In the genomic region with DNA sequence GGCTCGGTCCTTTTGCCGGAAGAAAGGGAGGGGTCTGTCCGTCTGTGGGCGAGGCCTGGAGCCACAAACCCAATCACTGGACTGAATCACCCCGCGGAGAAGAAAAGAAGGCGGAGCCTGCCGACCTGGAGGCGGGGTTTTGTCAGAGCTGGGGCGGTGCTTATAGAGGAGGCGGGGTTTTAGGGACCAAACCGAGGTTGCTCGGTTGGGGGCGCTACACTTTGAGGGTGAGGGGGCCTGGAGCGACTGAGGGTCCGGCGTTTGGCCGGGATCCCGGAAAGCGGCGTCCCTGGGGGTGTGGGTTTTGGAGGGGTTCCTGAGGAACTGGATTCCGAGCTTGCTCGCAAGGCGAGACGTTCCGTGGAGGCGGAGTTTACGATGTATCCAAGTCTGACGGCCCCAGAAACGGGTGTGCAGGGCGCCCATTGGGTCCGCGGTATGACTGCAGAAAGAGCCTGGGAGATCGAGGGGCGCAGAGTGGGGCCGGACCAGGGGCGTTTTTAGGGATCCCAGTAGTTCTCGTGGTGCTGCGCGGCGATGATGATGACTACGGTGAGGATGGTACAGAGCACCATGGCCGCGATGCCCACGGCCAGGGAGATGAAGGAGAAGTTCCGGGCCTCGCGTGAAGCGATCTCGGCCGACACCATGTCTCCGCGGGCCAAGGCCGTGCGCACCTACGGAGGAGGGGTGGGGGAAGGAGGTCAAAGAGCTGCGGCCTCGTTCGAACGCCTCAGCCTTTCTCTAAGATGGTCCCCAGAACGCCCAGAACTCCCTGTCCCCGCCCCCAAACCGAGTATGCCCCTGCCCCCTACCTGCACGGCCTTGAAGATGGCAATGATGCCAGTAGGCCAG, we compare ENCODE assay signal across 8 cellular contexts. TPM values are rescaled to one million over a fixed set of nuclear protein-coding genes. Genes with fewer than 3 reads are reported as not detected.
DNase-seq lines count a peak whose midpoint lies in the region; ATAC-seq and TF ChIP-seq lines count a peak whose summit lies in the region.

No MANE protein-coding gene starts in this region.

- H3K4me3 ChIP-seq in RWPE2 (ENCODE audit: severe bottlenecking), result peak overlapping the region; percentile 20
- H3K4me3 ChIP-seq in iPS-18c (ENCODE audit: insufficient read depth, low read depth, low read length), result peak overlapping the region; percentile 2; the same call in 1 of the 2 replicates

- no peaks in the 10 kb centered on the region for H3K9me3 ChIP-seq in RWPE2 (ENCODE audit: severe bottlenecking)
- no peaks in the 10 kb centered on the region for H3K9me3 ChIP-seq in iPS-18c (ENCODE audit: control insufficient read depth, insufficient read depth, low read length)

- H3K4me1 Mint-ChIP-seq in activated naive CD4-positive, alpha-beta T cell treated with anti-CD3 and anti-CD28 coated beads for 36 hours (ENCODE audit: low read depth), result peaks cover 45% of the 10 kb centered on the region

- peaks cover 8% of the 10 kb centered on the region for H3K27me3 Mint-ChIP-seq in activated naive CD4-positive, alpha-beta T cell treated with anti-CD3 and anti-CD28 coated beads for 36 hours (ENCODE audit: low read depth)

- peak overlapping the region; percentile 28 for H3K27ac Mint-ChIP-seq in activated naive CD4-positive, alpha-beta T cell treated with anti-CD3 and anti-CD28 coated beads for 36 hours

- H3K27ac ChIP-seq in RWPE2 (ENCODE audit: poor library complexity, severe bottlenecking), result no peak overlapping the region

- H3K9me3 Mint-ChIP-seq in activated naive CD4-positive, alpha-beta T cell treated with anti-CD3 and anti-CD28 coated beads for 36 hours, result no peaks in the 10 kb centered on the region

- no peaks in the 10 kb centered on the region for H3K36me3 Mint-ChIP-seq in activated naive CD4-positive, alpha-beta T cell treated with anti-CD3 and anti-CD28 coated beads for 36 hours (ENCODE audit: low read depth)

- ATAC-seq in RWPE2 (ENCODE audit: low read depth), result peak; percentile 71
- no peak for ATAC-seq in GM18867 (IDR thresholded peaks at IDR 0.05; ENCODE audit: unreplicated experiment)

- CTCF ChIA-PET in activated naive CD4-positive, alpha-beta T cell treated with anti-CD3 and anti-CD28 coated beads for 36 hours (lab: Charles Lee), result interaction anchor here (0.8 kb wide), 1 partner anchor 13 kb away, joined by 4 read pairs; no protein-coding TSS in a partner anchor

- DNase-seq in RWPE2 (ENCODE audit: low spot score), result no peak
- DNase-seq in activated naive CD4-positive, alpha-beta T cell treated with anti-CD3 and anti-CD28 coated beads for 36 hours, result peak; percentile 89
- DNase-seq in stimulated activated CD4-positive, alpha-beta T cell treated with anti-CD3 and anti-CD28 coated beads, Interleukin-2, amount 100 ng/mL, for 24 hours, result peak; percentile 71 to 76
- no peak for DNase-seq in HPDE6-E6E7 (ENCODE audit: extremely low spot score)
- DNase-seq in LoVo (ENCODE audit: low spot score), result no peak
- DNase-seq in NCI-H526 (lab: John Stamatoyannopoulos, UW), result no peak

- intact Hi-C loops in activated naive CD4-positive, alpha-beta T cell treated with anti-CD3 and anti-CD28 coated beads for 36 hours (cut with micrococcal nuclease), result loop anchor here (1.0 kb wide), 1 partner anchor 19 kb away; the partner anchor contains the start of gene FKBPL

- peak; percentile 49 for TF ChIP-seq CTCF in RWPE2 (IDR thresholded peaks at IDR 0.05; ENCODE audit: poor library complexity, severe bottlenecking)

- no peaks in the 10 kb centered on the region for H3K27me3 ChIP-seq in RWPE2 (ENCODE audit: insufficient read depth, poor library complexity, severe bottlenecking)

- H3K4me1 ChIP-seq in RWPE2 (ENCODE audit: insufficient read depth, poor library complexity, severe bottlenecking), result peaks cover 6% of the 10 kb centered on the region

- H3K36me3 ChIP-seq in RWPE2 (ENCODE audit: low read depth), result no peaks in the 10 kb centered on the region

- peak overlapping the region; percentile 76 for H3K4me3 Mint-ChIP-seq in activated naive CD4-positive, alpha-beta T cell treated with anti-CD3 and anti-CD28 coated beads for 36 hours

RNA-seq across cellular contexts. Expression of gene PRRT1, which starts 2.8 kb away (rescaled TPM):
- 1 to 10 TPM; 1.1 TPM for total RNA-seq in activated naive CD4-positive, alpha-beta T cell treated with anti-CD3 and anti-CD28 coated beads for 36 hours

RNA-seq across cellular contexts. Expression of gene PPT2, which starts 5.0 kb away (rescaled TPM):
- 10 to 100 TPM; 13.2 to 14.8 TPM for total RNA-seq in activated naive CD4-positive, alpha-beta T cell treated with anti-CD3 and anti-CD28 coated beads for 36 hours

RNA-seq across cellular contexts. Expression of gene EGFL8, which starts 15.4 kb away (rescaled TPM):
- 1 to 10 TPM; 6.1 to 9.5 TPM for total RNA-seq in activated naive CD4-positive, alpha-beta T cell treated with anti-CD3 and anti-CD28 coated beads for 36 hours

RNA-seq across cellular contexts. Expression of gene FKBPL, which starts 18.9 kb away (rescaled TPM):
- total RNA-seq in activated naive CD4-positive, alpha-beta T cell treated with anti-CD3 and anti-CD28 coated beads for 36 hours, result 1 to 10 TPM; 6.0 to 6.2 TPM

RNA-seq across cellular contexts. Expression of gene ATF6B, which starts 20.9 kb away (rescaled TPM):
- 10 to 100 TPM; 68.2 to 69.4 TPM for total RNA-seq in activated naive CD4-positive, alpha-beta T cell treated with anti-CD3 and anti-CD28 coated beads for 36 hours

Comparison
In these comparisons a context has a peak if more than half of its experiments do, and no peak if none do; other contexts are left out.
1. DNase-seq: peak in activated naive CD4-positive, alpha-beta T cell treated with anti-CD3 and anti-CD28 coated beads for 36 hours (single experiment) and stimulated activated CD4-positive, alpha-beta T cell treated with anti-CD3 and anti-CD28 coated beads, Interleukin-2, amount 100 ng/mL, for 24 hours (2 of 2); none in RWPE2 (single experiment), HPDE6-E6E7 (single experiment), LoVo (single experiment) and NCI-H526 (0 of 2).